Comparison of ENCODE assay signal across 9 cellular contexts in the genomic region with DNA sequence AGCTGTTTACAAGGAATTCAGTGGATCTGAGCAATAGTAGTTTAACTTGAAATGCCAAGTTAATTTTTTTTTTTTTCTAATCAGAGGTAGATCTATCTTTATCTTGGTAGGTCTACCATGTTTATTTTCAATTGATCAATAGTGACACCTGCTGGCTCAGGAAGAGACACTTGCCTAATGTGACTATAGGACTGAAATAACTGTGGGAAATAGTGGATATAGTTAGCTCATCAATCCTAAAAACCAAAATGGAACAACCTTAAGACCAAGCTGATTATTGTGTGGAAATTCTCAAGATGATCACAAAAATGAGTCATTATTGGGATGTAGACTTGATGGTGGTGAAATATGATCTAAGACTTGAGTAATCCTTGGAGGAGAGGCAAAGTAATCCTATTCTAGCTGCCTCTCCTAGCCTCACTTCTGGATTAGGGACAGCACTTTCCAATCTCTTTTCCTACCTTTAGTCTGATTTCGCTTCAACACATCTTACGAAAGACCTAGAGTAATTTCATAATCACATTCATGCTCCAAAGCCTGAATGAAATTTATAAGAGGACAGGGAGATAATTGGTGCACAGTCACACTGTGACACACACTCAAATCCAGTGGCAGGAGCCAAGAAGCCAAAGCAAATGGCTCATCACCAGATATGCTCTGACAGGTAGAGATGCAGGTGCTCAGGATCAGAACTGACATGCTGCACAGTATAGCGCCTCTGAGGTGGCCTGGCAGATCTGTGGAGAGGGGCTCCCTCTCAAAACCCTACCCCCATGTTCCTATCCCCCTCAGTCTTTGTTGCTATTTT.
DNase-seq lines count a peak whose midpoint lies in the region; ATAC-seq and TF ChIP-seq lines count a peak whose summit lies in the region.
"Had no signal": no experiment of that assay in that cellular context is flagged by ENCODE, and none has a peak within 500 bp of the region (broad histone marks: within the 10 kb centered on the region; RNA-seq: fewer than 3 reads in every experiment).

No MANE protein-coding gene starts in this region.

- TF ChIP-seq EP300 in transverse colon (IDR thresholded peaks at IDR 0.05; ENCODE audit: low read depth) = no peak

- WGBS in transverse colon (ENCODE audit: low coverage in 1 of 2), 2 donors = 60 to 84% methylated on average over 1 to 3 of the region's 3 CpGs

- no peaks in the 10 kb centered on the region for H3K36me3 ChIP-seq in transverse colon
- H3K36me3 ChIP-seq: SJCRH30 had no signal

- H3K9me3 ChIP-seq in transverse colon = no peaks in the 10 kb centered on the region
- H3K9me3 ChIP-seq: SJCRH30 had no signal

- in situ Hi-C loops in transverse colon (cut with MboI; ENCODE audit: low pct_ligation_motif_present in 1 of 4, low pct_unique_long_range_greater_than_20kb in 1 of 4, low sequenced_read_pairs in 3 of 4) = no loop called here

- TF ChIP-seq CTCF in transverse colon (IDR thresholded peaks at IDR 0.05) = peak in 4 of 5 experiments; percentile 12 to 37 (median 26)

- intact Hi-C loops in transverse colon (cut with DNase I; ENCODE audit: low total_unique reads) = no loop called here
- intact Hi-C loops in posterior vena cava (cut with DNase I) = no loop called here

- H3K4me1 ChIP-seq in transverse colon = no peaks in the 10 kb centered on the region
- H3K4me1 ChIP-seq: SJCRH30 had no signal

- no peak for TF ChIP-seq POLR2A in transverse colon (IDR thresholded peaks at IDR 0.05)

- DNase-seq in COLO829 (ENCODE audit: low spot score) (peak; percentile 20), LoVo (ENCODE audit: low spot score) (peak; percentile 35), hepatic stellate cell (ENCODE audit: low spot score) (peak; percentile 19), transverse colon (no peak), C1 segment of cervical spinal cord (lab: John Stamatoyannopoulos, UW) (no peak), posterior vena cava (ENCODE audit: low spot score) (no peak)

- H3K4me3 ChIP-seq in transverse colon = no peak overlapping the region
- H3K4me3 ChIP-seq: SJCRH30 had no signal

- ATAC-seq in GM18909 (IDR thresholded peaks at IDR 0.05; ENCODE audit: poor library complexity, unreplicated experiment) (peak; percentile 78), SK-N-SH treated with all-trans-retinoic acid at 6 μM for 48 hours (peak; percentile 92)

- no peaks in the 10 kb centered on the region for H3K27me3 ChIP-seq in transverse colon
- H3K27me3 ChIP-seq: SJCRH30 had no signal

- H3K27ac ChIP-seq in transverse colon = no peak overlapping the region
- H3K27ac ChIP-seq: SJCRH30 had no signal

TF ChIP-seq in SK-N-SH treated with all-trans-retinoic acid at 6 μM for 48 hours, 23 proteins besides CTCF, POLR2A, EP300 and RAD21:
- no peak for TF ChIP-seq ZC3H10 (CRISPR knock-in tag; IDR thresholded peaks at IDR 0.05)
- TF ChIP-seq TCF4 (CRISPR knock-in tag; IDR thresholded peaks at IDR 0.05; ENCODE audit: borderline replicate concordance) = no peak
- no peak for TF ChIP-seq PATZ1 (CRISPR knock-in tag; IDR thresholded peaks at IDR 0.05; ENCODE audit: borderline replicate concordance)
- no peak for TF ChIP-seq OSR1 (CRISPR knock-in tag; IDR thresholded peaks at IDR 0.05)
- no peak for TF ChIP-seq ZNF70 (CRISPR knock-in tag; IDR thresholded peaks at IDR 0.05)
- TF ChIP-seq ESRRG (CRISPR knock-in tag; IDR thresholded peaks at IDR 0.05) = no peak
- no peak for TF ChIP-seq ZFP3 (CRISPR knock-in tag; IDR thresholded peaks at IDR 0.05)

Comparison
In these comparisons a context has a peak if more than half of its experiments do, and no peak if none do; other contexts are left out.
1. DNase-seq: peak in COLO829 (single experiment), LoVo (single experiment) and hepatic stellate cell (single experiment); none in transverse colon (single experiment), C1 segment of cervical spinal cord (0 of 14) and posterior vena cava (single experiment).